In the genomic region with DNA sequence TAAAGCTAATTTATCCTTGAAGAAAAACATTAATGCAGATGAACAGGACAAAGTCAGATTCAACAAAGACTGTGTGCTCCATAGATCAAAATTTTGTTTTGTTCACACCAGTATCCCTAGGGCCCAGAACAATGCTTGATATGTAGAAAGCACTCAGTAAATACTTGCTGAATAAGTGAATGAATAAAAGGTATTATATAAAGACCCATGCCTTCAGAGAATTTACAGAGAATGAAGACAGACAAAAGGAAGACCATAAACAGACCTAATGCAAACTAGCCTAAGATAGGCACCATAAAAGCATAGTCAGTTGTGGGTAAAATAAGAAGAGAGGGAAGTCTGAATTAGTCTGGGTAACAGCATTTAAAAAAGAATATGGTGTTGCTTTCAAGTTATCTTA, we compare ENCODE assay signal across 26 cellular contexts.
"Had no signal": no experiment of that assay in that cellular context is flagged by ENCODE, and none has a peak within 500 bp of the region (broad histone marks: within the 10 kb centered on the region; RNA-seq: fewer than 3 reads in every experiment).

No MANE protein-coding gene starts in this region.

- FAIRE-seq: colon, endometrium, frontal cortex had no signal

- H3K27me3 ChIP-seq: colonic mucosa, dorsolateral prefrontal cortex, esophagus muscularis mucosa, esophagus squamous epithelium, foreskin keratinocyte, gastrocnemius medialis, gastroesophageal sphincter, heart left ventricle, heart right ventricle had no signal

- H3K4me1 ChIP-seq: colonic mucosa, foreskin keratinocyte had no signal

- DNase-seq: colonic mucosa; cortex of kidney; dermis blood vessel endothelial cell; dorsolateral prefrontal cortex; effector CD4-positive, alpha-beta T cell; effector CD8-positive, alpha-beta T cell; effector memory CD4-positive, alpha-beta T cell; effector memory CD8-positive, alpha-beta T cell; endodermal cell; erythroblast; esophagus squamous epithelium; foreskin fibroblast; foreskin keratinocyte; foreskin melanocyte; gastrocnemius medialis; glutamatergic neuron; head of caudate nucleus; heart left ventricle; heart right ventricle had no signal

- H3K9me3 ChIP-seq: colonic mucosa, esophagus muscularis mucosa, esophagus squamous epithelium, gastrocnemius medialis, gastroesophageal sphincter, heart left ventricle had no signal

- H3K4me3 ChIP-seq: colonic mucosa, coronary artery, dorsolateral prefrontal cortex, esophagus muscularis mucosa, esophagus squamous epithelium, gastrocnemius medialis, gastroesophageal sphincter, heart left ventricle, heart right ventricle had no signal

- H3K27ac ChIP-seq: colonic mucosa, dorsolateral prefrontal cortex, epithelial cell of prostate, esophagus squamous epithelium, foreskin keratinocyte, gastrocnemius medialis, heart right ventricle had no signal

- H3K36me3 ChIP-seq: colonic mucosa, esophagus muscularis mucosa, esophagus squamous epithelium, gastrocnemius medialis, gastroesophageal sphincter, heart left ventricle, heart right ventricle had no signal
